In genomic region chr14:93100570-93100969, GRCh38 we compare ENCODE assay signal across 18 cellular contexts. TPM values are rescaled to one million over a fixed set of nuclear protein-coding genes. Genes with fewer than 3 reads are reported as not detected.
DNase-seq lines count a peak whose midpoint lies in the region; FAIRE-seq and TF ChIP-seq lines count a peak whose summit lies in the region.
"Had no signal": no experiment of that assay in that cellular context is flagged by ENCODE, and none has a peak within 500 bp of the region (broad histone marks: within the 10 kb centered on the region; RNA-seq: fewer than 3 reads in every experiment).

No MANE protein-coding gene starts in this region.

- no peak overlapping the region for H3K9ac ChIP-seq in mesenchymal stem cell (ENCODE audit: low read length)
- H3K9ac ChIP-seq: parathyroid adenoma had no signal

- H3K4me1 Mint-ChIP-seq in CD14-positive monocyte, result peaks cover 71% of the 10 kb centered on the region

- TF ChIP-seq POLR2A in GM12891 (IDR thresholded peaks at IDR 0.05; ENCODE audit: low read depth, low read length), result no peak

- H3K4ac ChIP-seq in mesenchymal stem cell (ENCODE audit: low read depth in 1 of 2, low read length in 2 of 2), result no peak overlapping the region

- H4K91ac ChIP-seq in mesenchymal stem cell (ENCODE audit: low read length), result no peak overlapping the region

- H3K36me3 Mint-ChIP-seq in CD14-positive monocyte, result peaks cover 4 to 23% of the 10 kb centered on the region in 2 donors
- H3K36me3 Mint-ChIP-seq: naive B cell had no signal

- DNase-seq in CD14-positive monocyte (ENCODE audit: low spot score) (no peak), H7 (peak; percentile 40), WERI-Rb-1 (peak; percentile 26), left kidney (ENCODE audit: low read depth, low spot score) (peak; percentile 26), GM12891 (ENCODE audit: insufficient read length, low spot score) (no peak), substantia nigra (lab: John Stamatoyannopoulos, UW) (no peak), mesenchymal stem cell (no peak)
- DNase-seq: activated CD4-positive, alpha-beta memory T cell treated with anti-CD3 and anti-CD28 coated beads, Interleukin-2, amount 10 ng/mL, durations not matched to agents 7 days and 5 days; activated naive CD4-positive, alpha-beta T cell treated with anti-CD3 and anti-CD28 coated beads, Interleukin-2, amount 10 ng/mL, durations not matched to agents 7 days and 5 days; activated T-cell treated with anti-CD3 and anti-CD28 coated beads, Interleukin-2, amount 50 U/mL, for 24 hours; EL; kidney; naive B cell; right lobe of liver; stimulated activated naive CD4-positive, alpha-beta T cell; tibial artery had no signal

- H3K27me3 ChIP-seq in H7 (ENCODE audit: control insufficient read depth, insufficient read depth, low read length) (no peaks in the 10 kb centered on the region), WERI-Rb-1 (ENCODE audit: insufficient read depth, low read depth, severe bottlenecking) (no peaks in the 10 kb centered on the region), mesenchymal stem cell (ENCODE audit: control insufficient read depth in 1 of 2, insufficient read depth in 1 of 2, low read length in 2 of 2) (no peaks in the 10 kb centered on the region)
- H3K27me3 ChIP-seq: right lobe of liver, tibial artery had no signal

- no peak for TF ChIP-seq CTCF in CD14-positive monocyte (IDR thresholded peaks at IDR 0.05)
- TF ChIP-seq CTCF in WERI-Rb-1 (IDR thresholded peaks at IDR 0.05; ENCODE audit: low read depth, low read length), result no peak

- peaks cover 6% of the 10 kb centered on the region for H3K4me1 ChIP-seq in mesenchymal stem cell (ENCODE audit: control insufficient read depth, insufficient read depth, low read depth, low read length)
- H3K4me1 ChIP-seq: parathyroid adenoma had no signal

- no peak overlapping the region for H2BK120ac ChIP-seq in mesenchymal stem cell (ENCODE audit: low read depth, low read length)

- H3K9me3 ChIP-seq in WERI-Rb-1 (ENCODE audit: severe bottlenecking), result no peaks in the 10 kb centered on the region
- no peaks in the 10 kb centered on the region for H3K9me3 ChIP-seq in mesenchymal stem cell (ENCODE audit: control insufficient read depth, low read length)
- H3K9me3 ChIP-seq: right lobe of liver, tibial artery had no signal

- intact Hi-C loops in CD14-positive monocyte (cut with micrococcal nuclease), result no loop called here

- no peak overlapping the region for H3K14ac ChIP-seq in mesenchymal stem cell (ENCODE audit: low read length in 2 of 2)

- 79% methylated on average over 7 of the region's 7 CpGs for WGBS in mesenchymal stem cell

- H3K18ac ChIP-seq in mesenchymal stem cell (ENCODE audit: low read depth in 1 of 2, low read length in 2 of 2), result no peak overlapping the region

- no peak overlapping the region for H3K4me2 ChIP-seq in mesenchymal stem cell (ENCODE audit: low read length, poor library complexity, severe bottlenecking)

- H3K4me3 ChIP-seq in H7 (ENCODE audit: insufficient read depth, low read depth, low read length) (no peak overlapping the region), WERI-Rb-1 (ENCODE audit: low read depth, low read length) (no peak overlapping the region), mesenchymal stem cell (ENCODE audit: insufficient read depth in 1 of 2, low read depth in 1 of 2, low read length in 2 of 2) (no peak overlapping the region)
- H3K4me3 ChIP-seq: coronary artery, right lobe of liver, tibial artery had no signal

- peak overlapping the region in 4 of 7 donors; percentile 26 to 76 (median 60) for H3K27ac Mint-ChIP-seq in CD14-positive monocyte
- H3K27ac Mint-ChIP-seq: activated naive CD4-positive, alpha-beta T cell treated with anti-CD3 and anti-CD28 coated beads, Interleukin-2, amount 10 ng/mL, durations not matched to agents 7 days and 5 days; activated T-cell treated with anti-CD3 and anti-CD28 coated beads, Interleukin-2, amount 50 U/mL, for 24 hours had no signal

- H3K79me1 ChIP-seq in mesenchymal stem cell (replicated peaks; ENCODE audit: low read length, poor library complexity, severe bottlenecking), result peaks cover 43% of the 10 kb centered on the region

- FAIRE-seq in GM12891 (lab: Jason Lieb, UNC), result no peak
- FAIRE-seq: kidney had no signal

- H2AFZ ChIP-seq in mesenchymal stem cell (ENCODE audit: low read depth, low read length), result no peak overlapping the region
- H2AFZ ChIP-seq: parathyroid adenoma had no signal

- no peak overlapping the region for H2BK15ac ChIP-seq in mesenchymal stem cell (ENCODE audit: low read depth, poor library complexity, severe bottlenecking)

- H3K27ac ChIP-seq in WERI-Rb-1 (peak overlapping the region; percentile 14; the same call in 1 of the 2 replicates), substantia nigra (ENCODE audit: low read depth, low read length, poor library complexity, severe bottlenecking) (no peak overlapping the region), mesenchymal stem cell (ENCODE audit: low read length, poor library complexity, severe bottlenecking) (no peak overlapping the region)
- H3K27ac ChIP-seq: coronary artery, parathyroid adenoma, right lobe of liver, tibial artery had no signal

- H4K8ac ChIP-seq in mesenchymal stem cell (ENCODE audit: low read length), result no peak overlapping the region

- no peak overlapping the region for H2BK12ac ChIP-seq in mesenchymal stem cell (ENCODE audit: low read length in 2 of 2)

- H3K23ac ChIP-seq in mesenchymal stem cell (ENCODE audit: low read length in 2 of 2), result no peak overlapping the region

- H3K9me3 Mint-ChIP-seq in CD14-positive monocyte, result no peaks in the 10 kb centered on the region
- H3K9me3 Mint-ChIP-seq: activated CD4-positive, alpha-beta memory T cell treated with anti-CD3 and anti-CD28 coated beads, Interleukin-2, amount 10 ng/mL, durations not matched to agents 7 days and 5 days; activated naive CD4-positive, alpha-beta T cell treated with anti-CD3 and anti-CD28 coated beads, Interleukin-2, amount 10 ng/mL, durations not matched to agents 7 days and 5 days; activated T-cell treated with anti-CD3 and anti-CD28 coated beads, Interleukin-2, amount 50 U/mL, for 24 hours had no signal

- H3K27me3 Mint-ChIP-seq in CD14-positive monocyte (ENCODE audit: low read depth in 3 of 3), result no peaks in the 10 kb centered on the region
- H3K27me3 Mint-ChIP-seq: activated CD4-positive, alpha-beta memory T cell treated with anti-CD3 and anti-CD28 coated beads, Interleukin-2, amount 10 ng/mL, durations not matched to agents 7 days and 5 days; activated naive CD4-positive, alpha-beta T cell treated with anti-CD3 and anti-CD28 coated beads, Interleukin-2, amount 10 ng/mL, durations not matched to agents 7 days and 5 days; activated T-cell treated with anti-CD3 and anti-CD28 coated beads, Interleukin-2, amount 50 U/mL, for 24 hours; naive B cell had no signal

- no peak overlapping the region for H3K4me3 Mint-ChIP-seq in CD14-positive monocyte
- H3K4me3 Mint-ChIP-seq: activated CD4-positive, alpha-beta memory T cell treated with anti-CD3 and anti-CD28 coated beads, Interleukin-2, amount 10 ng/mL, durations not matched to agents 7 days and 5 days; activated naive CD4-positive, alpha-beta T cell treated with anti-CD3 and anti-CD28 coated beads, Interleukin-2, amount 10 ng/mL, durations not matched to agents 7 days and 5 days; activated T-cell treated with anti-CD3 and anti-CD28 coated beads, Interleukin-2, amount 50 U/mL, for 24 hours; naive B cell had no signal

- H2AK5ac ChIP-seq in mesenchymal stem cell (ENCODE audit: low read length, severe bottlenecking), result no peak overlapping the region

- H3K36me3 ChIP-seq in H7 (replicated peaks; ENCODE audit: control insufficient read depth, insufficient read depth, low read length) (no peaks in the 10 kb centered on the region), WERI-Rb-1 (no peaks in the 10 kb centered on the region), mesenchymal stem cell (ENCODE audit: control insufficient read depth in 1 of 2, insufficient read depth in 2 of 2, low read depth in 1 of 2, low read length in 2 of 2) (no peaks in the 10 kb centered on the region)
- H3K36me3 ChIP-seq: right lobe of liver, tibial artery had no signal

- no peak overlapping the region for H2BK5ac ChIP-seq in mesenchymal stem cell (ENCODE audit: low read depth, low read length, poor library complexity, severe bottlenecking)

TF ChIP-seq in GM12891, 5 proteins besides CTCF, POLR2A, EP300 and RAD21:
- no peak for TF ChIP-seq PAX5 (IDR thresholded peaks at IDR 0.05; ENCODE audit: insufficient read depth, low read length, severe bottlenecking)
- TF ChIP-seq POLR2AphosphoS5 (IDR thresholded peaks at IDR 0.05; ENCODE audit: low read depth, low read length), result no peak
- no peak for TF ChIP-seq POU2F2 (IDR thresholded peaks at IDR 0.05; ENCODE audit: low read depth, low read length)
- no peak for TF ChIP-seq SPI1 (IDR thresholded peaks at IDR 0.05; ENCODE audit: low read depth, low read length)
- no peak for TF ChIP-seq TAF1 (IDR thresholded peaks at IDR 0.05; ENCODE audit: low read depth, low read length)

RNA-seq across cellular contexts. Expression of gene ITPK1, which starts 15.2 kb away (rescaled TPM):
- 10 to 100 TPM; 57.1 to 63.0 TPM for polyA plus RNA-seq in CD14-positive monocyte
- total RNA-seq in H7 (2014; rRNA removed; shearing (Covaris generic)), result 75.1 and 92.1 TPM in 2 replicates
- 22.4 TPM for polyA plus RNA-seq in GM12891 (2012; ENCODE audit: low read depth, missing spikeins)
- 8.1 TPM for polyA plus RNA-seq in mesenchymal stem cell (2013, experiment 1 of 2)
- 7.9 TPM for polyA plus RNA-seq in mesenchymal stem cell (2013, experiment 2 of 2)

Comparison
In these comparisons a context has a peak if more than half of its experiments do, and no peak if none do; other contexts are left out.
1. DNase-seq: peak in H7 (single experiment), WERI-Rb-1 (single experiment) and left kidney (single experiment); none in CD14-positive monocyte (single experiment), GM12891 (single experiment), substantia nigra (0 of 49) and mesenchymal stem cell (single experiment).